ENCODE assay signal across 9 cellular contexts in genomic region chr12:641321-641720, GRCh38. TPM values are rescaled to one million over a fixed set of nuclear protein-coding genes. Genes with fewer than 3 reads are reported as not detected.
DNase-seq lines count a peak whose midpoint lies in the region; ATAC-seq and TF ChIP-seq lines count a peak whose summit lies in the region.
"Not testable (repeated sequence)": the region's sequence is repeated elsewhere in the genome, so short reads cannot be mapped to it uniquely, and the experiment has no call there.
"Had no signal": no experiment of that assay in that cellular context is flagged by ENCODE, and none has a peak within 500 bp of the region (broad histone marks: within the 10 kb centered on the region; RNA-seq: fewer than 3 reads in every experiment).

No MANE protein-coding gene starts in this region.

- not testable (repeated sequence) for DNase-seq in CD4-positive, alpha-beta T cell; T-helper 17 cell; memory B cell (ENCODE audit: low spot score in 2 of 2); neural crest cell (ENCODE audit: low read depth, low spot score); gastrocnemius medialis; type B pancreatic cell (ENCODE audit: extremely low spot score, unreplicated experiment)
- DNase-seq in endodermal cell, result peak; percentile 54

- TF ChIP-seq POLR2A in gastrocnemius medialis (IDR thresholded peaks at IDR 0.05), result not testable (repeated sequence)

- intact Hi-C loops in CD4-positive, alpha-beta T cell (cut with DNase I, micrococcal nuclease), result loop anchor here (5.0 to 10.0 kb wide), 4 partner anchors 41 to 303 kb away; partner anchors contain the start of gene RAD52 (in 1 of the 2)
- intact Hi-C loops in gastrocnemius medialis (cut with DNase I; ENCODE audit: low total_unique reads), result not testable (repeated sequence)

- not testable (repeated sequence) for H3K36me3 Mint-ChIP-seq in CD4-positive, alpha-beta T cell (ENCODE audit: low read depth); T-helper 17 cell (ENCODE audit: low read depth); activated naive CD4-positive, alpha-beta T cell treated with anti-CD3 and anti-CD28 coated beads, Interleukin-2, amount 50 U/mL, for 24 hours; endodermal cell (ENCODE audit: low read depth); memory B cell; neural crest cell (ENCODE audit: low read depth); type B pancreatic cell

- WGBS in endodermal cell (ENCODE audit: insufficient coverage in 1 of 2, insufficient read length in 1 of 2), 2 experiments, result 96% methylated on average over 10 to 11 of the region's 11 CpGs

- not testable (repeated sequence) for H3K9ac ChIP-seq in endodermal cell (ENCODE audit: extremely low read depth, low read length, poor library complexity, severe bottlenecking)

- H3K4me3 ChIP-seq in endodermal cell (ENCODE audit: low read length); gastrocnemius medialis: not testable (repeated sequence)

- H3K27ac Mint-ChIP-seq in CD4-positive, alpha-beta T cell, result peak overlapping the region; percentile 85
- peak overlapping the region; percentile 94 for H3K27ac Mint-ChIP-seq in T-helper 17 cell
- H3K27ac Mint-ChIP-seq in activated naive CD4-positive, alpha-beta T cell treated with anti-CD3 and anti-CD28 coated beads, Interleukin-2, amount 50 U/mL, for 24 hours, result peak overlapping the region; percentile 74
- H3K27ac Mint-ChIP-seq in endodermal cell; neural crest cell (ENCODE audit: unreplicated experiment); type B pancreatic cell: not testable (repeated sequence)
- peak overlapping the region; percentile 91 for H3K27ac Mint-ChIP-seq in memory B cell

- H3K27me3 ChIP-seq in CD4-positive, alpha-beta T cell (ENCODE audit: control insufficient read depth, insufficient read depth, low read length); endodermal cell (ENCODE audit: control insufficient read depth, insufficient read depth, low read length, poor library complexity, severe bottlenecking); gastrocnemius medialis: not testable (repeated sequence)

- H3K27ac ChIP-seq in CD4-positive, alpha-beta T cell (ENCODE audit: low read depth, low read length); endodermal cell (ENCODE audit: low read depth, low read length): not testable (repeated sequence)
- H3K27ac ChIP-seq in gastrocnemius medialis, result peak overlapping the region; percentile 91 to 99 (median 96)

- H3K36me3 ChIP-seq in endodermal cell (ENCODE audit: control insufficient read depth, insufficient read depth, low read length); gastrocnemius medialis: not testable (repeated sequence)

- CTCF ChIA-PET in CD4-positive, alpha-beta T cell (lab: Charles Lee), result interaction anchor here (2.1 to 2.5 kb wide), 2 partner anchors 65 to 173 kb away, joined by 6 to 7 read pairs; no protein-coding TSS in a partner anchor

- TF ChIP-seq CTCF in CD4-positive, alpha-beta T cell (IDR thresholded peaks at IDR 0.05); endodermal cell (conservative IDR thresholded peaks at IDR 0.05); neural crest cell (conservative IDR thresholded peaks at IDR 0.05); gastrocnemius medialis (IDR thresholded peaks at IDR 0.05 in 4 of 5, conservative IDR thresholded peaks at IDR 0.05 in 1 of 5); type B pancreatic cell (conservative IDR thresholded peaks at IDR 0.05): not testable (repeated sequence)

- not testable (repeated sequence) for H3K4me1 ChIP-seq in endodermal cell (ENCODE audit: control insufficient read depth, insufficient read depth, low read length)
- peaks cover 53 to 79% of the 10 kb centered on the region in 2 donors for H3K4me1 ChIP-seq in gastrocnemius medialis

- not testable (repeated sequence) for H3K9me3 Mint-ChIP-seq in CD4-positive, alpha-beta T cell; activated naive CD4-positive, alpha-beta T cell treated with anti-CD3 and anti-CD28 coated beads, Interleukin-2, amount 50 U/mL, for 24 hours; endodermal cell; memory B cell; neural crest cell; type B pancreatic cell

- H3K4me3 Mint-ChIP-seq in CD4-positive, alpha-beta T cell, result peak overlapping the region; percentile 34
- H3K4me3 Mint-ChIP-seq in T-helper 17 cell (peak overlapping the region; percentile 55), memory B cell (peak overlapping the region; percentile 21), neural crest cell (peak overlapping the region; percentile 83), type B pancreatic cell (peak overlapping the region; percentile 83)
- peak overlapping the region; percentile 11 for H3K4me3 Mint-ChIP-seq in activated naive CD4-positive, alpha-beta T cell treated with anti-CD3 and anti-CD28 coated beads, Interleukin-2, amount 50 U/mL, for 24 hours
- not testable (repeated sequence) for H3K4me3 Mint-ChIP-seq in endodermal cell

- H3K9me3 ChIP-seq in CD4-positive, alpha-beta T cell (ENCODE audit: control insufficient read depth, low read length); T-helper 17 cell (ENCODE audit: control insufficient read depth, low read length, poor library complexity, severe bottlenecking); endodermal cell (ENCODE audit: control insufficient read depth, low read length); gastrocnemius medialis: not testable (repeated sequence)

- POLR2A ChIA-PET in CD4-positive, alpha-beta T cell (lab: Charles Lee), result interaction anchor here (3.8 kb wide), 1 partner anchor 10 kb away, joined by 55 read pairs; no protein-coding TSS in a partner anchor

- in situ Hi-C loops in gastrocnemius medialis (cut with MboI; ENCODE audit: low sequenced_read_pairs in 4 of 4), result loop anchor here in 1 of 4 donors (10.0 kb wide), 1 partner anchor 67 kb away; no protein-coding TSS in a partner anchor

- not testable (repeated sequence) for ATAC-seq in CD4-positive, alpha-beta T cell (ENCODE audit: poor library complexity); T-helper 17 cell; memory B cell (ENCODE audit: low read depth); gastrocnemius medialis

- H3K4me1 Mint-ChIP-seq in CD4-positive, alpha-beta T cell (ENCODE audit: low read depth), result peaks cover 54% of the 10 kb centered on the region
- H3K4me1 Mint-ChIP-seq in T-helper 17 cell (peaks cover 31% of the 10 kb centered on the region), endodermal cell (peaks cover 25% of the 10 kb centered on the region), memory B cell (peaks cover 36% of the 10 kb centered on the region), neural crest cell (peaks cover 16% of the 10 kb centered on the region)
- peaks cover 65% of the 10 kb centered on the region for H3K4me1 Mint-ChIP-seq in activated naive CD4-positive, alpha-beta T cell treated with anti-CD3 and anti-CD28 coated beads, Interleukin-2, amount 50 U/mL, for 24 hours
- H3K4me1 Mint-ChIP-seq in type B pancreatic cell (ENCODE audit: unreplicated experiment), result not testable (repeated sequence)

- H3K27me3 Mint-ChIP-seq in CD4-positive, alpha-beta T cell; T-helper 17 cell; activated naive CD4-positive, alpha-beta T cell treated with anti-CD3 and anti-CD28 coated beads, Interleukin-2, amount 50 U/mL, for 24 hours; endodermal cell (ENCODE audit: insufficient read depth); memory B cell; neural crest cell (ENCODE audit: low read depth); type B pancreatic cell: not testable (repeated sequence)

RNA-seq across cellular contexts. Expression of gene NINJ2, which starts 21.9 kb away (rescaled TPM):
- total RNA-seq in CD4-positive, alpha-beta T cell, result 1 to 10 TPM; 1.1 to 3.4 TPM
- total RNA-seq in T-helper 17 cell (1 to 10 TPM; 6.1 to 6.3 TPM), endodermal cell (1 to 10 TPM in 1 of 2 donors, under 1 TPM in 1; 0.73 to 5.1 TPM), neural crest cell (0.42 TPM in 1 of 2 replicates, not detected in the other), gastrocnemius medialis (100 to 1,000 TPM in 1 of 4 donors, 10 to 100 TPM in 3; 12.0 to 106 (median 78.5) TPM), type B pancreatic cell (ENCODE audit: low replicate concordance) (1.2 TPM in 1 of 2 replicates, not detected in the other)
- polyA plus RNA-seq in endodermal cell (2013, experiment 1 of 2), result not detected
- 0.41 TPM for polyA plus RNA-seq in endodermal cell (2013, experiment 2 of 2)
- total RNA-seq: H1 had no signal
